26 cellular contexts compared by ENCODE assay signal in the genomic region with DNA sequence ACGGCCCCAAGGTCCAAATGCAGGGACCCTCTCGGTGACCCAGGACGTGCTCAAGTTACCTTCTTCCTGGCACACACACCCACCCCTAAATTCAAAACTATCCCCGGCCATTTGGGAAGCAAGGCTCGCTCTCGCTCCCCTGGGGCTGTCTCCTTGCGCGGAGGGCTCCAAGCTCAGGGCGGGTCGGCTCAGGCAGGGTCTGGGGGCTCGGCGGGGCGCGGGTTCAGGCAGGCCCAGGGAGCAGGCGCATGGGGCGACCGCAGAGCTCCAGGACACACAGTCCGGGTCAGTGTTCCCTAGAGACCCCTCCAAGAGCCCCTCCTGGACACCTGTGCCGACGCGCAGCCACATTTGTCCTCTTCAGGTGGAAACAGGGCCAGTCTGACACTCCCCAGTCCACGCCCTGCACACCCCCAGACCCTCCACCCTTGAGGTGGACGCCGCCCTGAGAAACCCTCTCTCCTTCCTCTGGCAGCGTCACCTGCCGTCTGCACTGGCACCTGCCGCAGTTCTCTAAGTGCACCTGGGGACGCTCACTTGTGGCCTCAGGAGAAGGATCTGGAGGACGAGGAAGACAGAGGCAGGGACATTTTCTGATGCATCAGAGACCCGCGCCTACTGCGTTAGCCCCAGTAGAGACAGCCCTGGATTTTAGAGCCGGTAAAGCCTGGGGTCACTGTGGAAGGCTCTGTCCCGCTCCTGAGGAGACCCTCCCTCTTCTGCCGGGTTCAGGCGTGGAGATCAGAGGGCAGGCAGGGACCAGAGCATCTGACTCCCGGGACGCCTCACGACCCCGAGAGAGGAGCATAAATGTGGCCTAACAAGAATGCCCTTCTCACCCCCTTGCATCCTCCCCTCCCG.
DNase-seq lines count a peak whose midpoint lies in the region; ATAC-seq and TF ChIP-seq lines count a peak whose summit lies in the region.
"Had no signal": no experiment of that assay in that cellular context is flagged by ENCODE, and none has a peak within 500 bp of the region (broad histone marks: within the 10 kb centered on the region; RNA-seq: fewer than 3 reads in every experiment).

No MANE protein-coding gene starts in this region.

- H3K27me3 ChIP-seq in endodermal cell (ENCODE audit: control insufficient read depth, insufficient read depth, low read length, poor library complexity, severe bottlenecking) (no peaks in the 10 kb centered on the region), upper lobe of right lung (no peaks in the 10 kb centered on the region)

- no peak overlapping the region for H3K27ac Mint-ChIP-seq in activated naive CD4-positive, alpha-beta T cell treated with anti-CD3 and anti-CD28 coated beads, Interleukin-2, amount 10 ng/mL, durations not matched to agents 7 days and 5 days
- no peak overlapping the region for H3K27ac Mint-ChIP-seq in activated naive CD4-positive, alpha-beta T cell treated with anti-CD3 and anti-CD28 coated beads for 36 hours
- H3K27ac Mint-ChIP-seq in endodermal cell (no peak overlapping the region), nephron progenitor cell (peak overlapping the region; percentile 38)
- H3K27ac Mint-ChIP-seq: CD8-positive, alpha-beta T cell; H9; HFFc6 had no signal

- CTCF ChIA-PET in activated naive CD4-positive, alpha-beta T cell treated with anti-CD3 and anti-CD28 coated beads, Interleukin-2, amount 10 ng/mL, durations not matched to agents 7 days and 5 days (lab: Charles Lee): no interaction called here
- CTCF ChIA-PET in activated naive CD4-positive, alpha-beta T cell treated with anti-CD3 and anti-CD28 coated beads for 36 hours (lab: Charles Lee): no interaction called here

- H3K27ac ChIP-seq in endodermal cell (ENCODE audit: low read depth, low read length) (no peak overlapping the region), upper lobe of right lung (no peak overlapping the region)
- H3K27ac ChIP-seq: HL-60, PC-9 had no signal

- H3K36me3 Mint-ChIP-seq in activated naive CD4-positive, alpha-beta T cell treated with anti-CD3 and anti-CD28 coated beads, Interleukin-2, amount 10 ng/mL, durations not matched to agents 7 days and 5 days: no peaks in the 10 kb centered on the region
- no peaks in the 10 kb centered on the region for H3K36me3 Mint-ChIP-seq in activated naive CD4-positive, alpha-beta T cell treated with anti-CD3 and anti-CD28 coated beads for 36 hours (ENCODE audit: low read depth)
- H3K36me3 Mint-ChIP-seq in endodermal cell (ENCODE audit: low read depth) (no peaks in the 10 kb centered on the region), nephron progenitor cell (ENCODE audit: low read depth) (no peaks in the 10 kb centered on the region)
- H3K36me3 Mint-ChIP-seq: CD8-positive, alpha-beta T cell had no signal

- TF ChIP-seq CTCF in endodermal cell (conservative IDR thresholded peaks at IDR 0.05): no peak
- TF ChIP-seq CTCF in nephron progenitor cell (IDR thresholded peaks at IDR 0.05): no peak
- TF ChIP-seq CTCF in upper lobe of right lung (IDR thresholded peaks at IDR 0.05): no peak

- H3K4me3 ChIP-seq in endodermal cell (ENCODE audit: low read length) (no peak overlapping the region), upper lobe of right lung (no peak overlapping the region)
- H3K4me3 ChIP-seq: PC-9 had no signal

- H3K4me1 ChIP-seq in endodermal cell (ENCODE audit: control insufficient read depth, insufficient read depth, low read length) (no peaks in the 10 kb centered on the region), upper lobe of right lung (no peaks in the 10 kb centered on the region)

- 93 to 97% methylated on average over 28 to 41 of the region's 41 CpGs for WGBS in endodermal cell (ENCODE audit: insufficient coverage in 1 of 2, insufficient read length in 1 of 2), 2 experiments

- intact Hi-C loops in activated naive CD4-positive, alpha-beta T cell treated with anti-CD3 and anti-CD28 coated beads for 36 hours (cut with micrococcal nuclease): no loop called here
- intact Hi-C loops in upper lobe of right lung (cut with DNase I): no loop called here

- H3K9ac ChIP-seq in endodermal cell (ENCODE audit: extremely low read depth, low read length, poor library complexity, severe bottlenecking): no peak overlapping the region

- H3K36me3 ChIP-seq in endodermal cell (ENCODE audit: control insufficient read depth, insufficient read depth, low read length): no peaks in the 10 kb centered on the region
- no peaks in the 10 kb centered on the region for H3K36me3 ChIP-seq in upper lobe of right lung

- no peaks in the 10 kb centered on the region for H3K9me3 ChIP-seq in endodermal cell (ENCODE audit: control insufficient read depth, low read length)
- H3K9me3 ChIP-seq in upper lobe of right lung: no peaks in the 10 kb centered on the region

- DNase-seq in activated naive CD4-positive, alpha-beta T cell treated with anti-CD3 and anti-CD28 coated beads, Interleukin-2, amount 10 ng/mL, durations not matched to agents 7 days and 5 days: peak; percentile 5
- no peak for DNase-seq in activated naive CD4-positive, alpha-beta T cell treated with anti-CD3 and anti-CD28 coated beads for 36 hours
- DNase-seq in endodermal cell (peak; percentile 45), nephron progenitor cell (no peak), upper lobe of right lung (no peak), DMS53 (lab: John Stamatoyannopoulos, UW) (no peak)
- DNase-seq: AML-193; C1 segment of cervical spinal cord; Calu3; CD8-positive, alpha-beta T cell; EL; HFFc6; KG1; NCI-H1092 treated with DMSO at 0.1 percent for 48 hours; NCI-H1436 treated with DMSO at 0.1 percent for 48 hours; NCI-H1930; NCI-H2227 treated with DMSO at 0.1 percent for 48 hours; NCI-H510A; NCI-H748 treated with DMSO at 0.1 percent for 48 hours; PC-9; RPMI8226; SHP77 had no signal

- H3K27me3 Mint-ChIP-seq in activated naive CD4-positive, alpha-beta T cell treated with anti-CD3 and anti-CD28 coated beads, Interleukin-2, amount 10 ng/mL, durations not matched to agents 7 days and 5 days: peaks cover 24% of the 10 kb centered on the region
- H3K27me3 Mint-ChIP-seq in activated naive CD4-positive, alpha-beta T cell treated with anti-CD3 and anti-CD28 coated beads for 36 hours (ENCODE audit: low read depth): peaks cover 7% of the 10 kb centered on the region
- H3K27me3 Mint-ChIP-seq in endodermal cell (ENCODE audit: insufficient read depth): no peaks in the 10 kb centered on the region
- H3K27me3 Mint-ChIP-seq in nephron progenitor cell (ENCODE audit: low read depth, poor library complexity): peaks cover 8% of the 10 kb centered on the region

- H3K4me3 Mint-ChIP-seq in activated naive CD4-positive, alpha-beta T cell treated with anti-CD3 and anti-CD28 coated beads, Interleukin-2, amount 10 ng/mL, durations not matched to agents 7 days and 5 days: no peak overlapping the region
- no peak overlapping the region for H3K4me3 Mint-ChIP-seq in activated naive CD4-positive, alpha-beta T cell treated with anti-CD3 and anti-CD28 coated beads for 36 hours
- H3K4me3 Mint-ChIP-seq in endodermal cell: no peak overlapping the region
- H3K4me3 Mint-ChIP-seq in nephron progenitor cell: no peak overlapping the region
- H3K4me3 Mint-ChIP-seq: CD8-positive, alpha-beta T cell; H9; HFFc6 had no signal

- no peaks in the 10 kb centered on the region for H3K4me1 Mint-ChIP-seq in activated naive CD4-positive, alpha-beta T cell treated with anti-CD3 and anti-CD28 coated beads, Interleukin-2, amount 10 ng/mL, durations not matched to agents 7 days and 5 days
- no peaks in the 10 kb centered on the region for H3K4me1 Mint-ChIP-seq in activated naive CD4-positive, alpha-beta T cell treated with anti-CD3 and anti-CD28 coated beads for 36 hours (ENCODE audit: low read depth)
- H3K4me1 Mint-ChIP-seq in endodermal cell (no peaks in the 10 kb centered on the region), nephron progenitor cell (peaks cover 35% of the 10 kb centered on the region)

- ATAC-seq in upper lobe of right lung (peak; percentile 24), GM18517 (IDR thresholded peaks at IDR 0.05; ENCODE audit: unreplicated experiment) (no peak), HG02571 (IDR thresholded peaks at IDR 0.05; ENCODE audit: unreplicated experiment) (no peak)
- ATAC-seq: CD8-positive, alpha-beta T cell had no signal

- no peaks in the 10 kb centered on the region for H3K9me3 Mint-ChIP-seq in activated naive CD4-positive, alpha-beta T cell treated with anti-CD3 and anti-CD28 coated beads, Interleukin-2, amount 10 ng/mL, durations not matched to agents 7 days and 5 days
- H3K9me3 Mint-ChIP-seq in activated naive CD4-positive, alpha-beta T cell treated with anti-CD3 and anti-CD28 coated beads for 36 hours: no peaks in the 10 kb centered on the region
- H3K9me3 Mint-ChIP-seq in endodermal cell (peaks cover 4% of the 10 kb centered on the region), nephron progenitor cell (peaks cover 6% of the 10 kb centered on the region)
- H3K9me3 Mint-ChIP-seq: CD8-positive, alpha-beta T cell; HFFc6 had no signal

Comparison
In these comparisons a context has a peak if more than half of its experiments do, and no peak if none do; other contexts are left out.
1. DNase-seq: peak in activated naive CD4-positive, alpha-beta T cell treated with anti-CD3 and anti-CD28 coated beads, Interleukin-2, amount 10 ng/mL, durations not matched to agents 7 days and 5 days (single experiment) and endodermal cell (single experiment); none in activated naive CD4-positive, alpha-beta T cell treated with anti-CD3 and anti-CD28 coated beads for 36 hours (single experiment), nephron progenitor cell (single experiment), upper lobe of right lung (single experiment) and DMS53 (single experiment).